In the genomic region with DNA sequence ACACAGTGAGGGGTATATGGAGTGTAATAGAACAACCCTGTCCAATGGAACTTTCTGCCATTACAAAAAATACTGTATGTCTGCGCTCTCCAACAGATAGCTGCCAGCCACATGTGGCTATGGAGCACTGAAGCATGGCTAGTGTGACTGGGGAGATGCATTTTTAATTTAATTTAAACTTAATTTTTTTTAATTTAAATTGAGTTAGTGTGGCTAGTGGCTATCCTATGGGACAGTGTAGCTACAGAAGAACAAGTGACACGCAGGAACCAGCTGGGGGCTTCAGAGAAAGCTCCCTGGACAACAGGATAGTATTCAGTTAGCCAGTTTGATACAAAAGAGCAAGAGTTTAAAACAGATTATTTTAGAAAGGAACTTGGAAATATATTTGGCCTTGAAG, we compare ENCODE assay signal across 6 cellular contexts.
"Had no signal": no experiment of that assay in that cellular context is flagged by ENCODE, and none has a peak within 500 bp of the region (broad histone marks: within the 10 kb centered on the region; RNA-seq: fewer than 3 reads in every experiment).

No MANE protein-coding gene starts in this region.

- H3K4me3 ChIP-seq: K562 had no signal

- H3K27ac ChIP-seq: HL-60 had no signal

- ATAC-seq: HepG2, K562 had no signal

- DNase-seq: IMR-90, KBM-7, KG1 had no signal
